In genomic region chr10:128854965-128855364, GRCh38 we compare ENCODE assay signal across 12 cellular contexts.
DNase-seq lines count a peak whose midpoint lies in the region.
"Had no signal": no experiment of that assay in that cellular context is flagged by ENCODE, and none has a peak within 500 bp of the region (broad histone marks: within the 10 kb centered on the region; RNA-seq: fewer than 3 reads in every experiment).

No MANE protein-coding gene starts in this region.

- peaks cover 0 to 3% (median 0%) of the 10 kb centered on the region in 5 donors for H3K9me3 Mint-ChIP-seq in CD8-positive, alpha-beta memory T cell
- H3K9me3 Mint-ChIP-seq: activated T-helper 17 cell treated with anti-CD3 and anti-CD28 coated beads, Interleukin-2, amount 50 U/mL, for 72 hours had no signal

- POLR2A ChIA-PET in CD8-positive, alpha-beta memory T cell (lab: Charles Lee), result no interaction called here

- H2AFZ ChIP-seq in GM23248, result no peak overlapping the region

- H3K4me3 Mint-ChIP-seq in CD8-positive, alpha-beta memory T cell, result no peak overlapping the region
- H3K4me3 Mint-ChIP-seq: activated T-helper 17 cell treated with anti-CD3 and anti-CD28 coated beads, Interleukin-2, amount 50 U/mL, for 72 hours had no signal

- H4K20me1 ChIP-seq in GM23248 (ENCODE audit: insufficient read depth), result no peaks in the 10 kb centered on the region

- H3K4me2 ChIP-seq in GM23248 (ENCODE audit: unreplicated experiment), result no peak overlapping the region
- H3K4me2 ChIP-seq: smooth muscle cell had no signal

- no peaks in the 10 kb centered on the region for H3K9me2 ChIP-seq in GM23248 (ENCODE audit: insufficient read depth)

- H3K27me3 ChIP-seq in GM23248 (replicated peaks; ENCODE audit: insufficient read depth), result no peaks in the 10 kb centered on the region
- H3K27me3 ChIP-seq in CD8-positive, alpha-beta memory T cell (ENCODE audit: insufficient read depth, low read length, poor library complexity, severe bottlenecking), result no peaks in the 10 kb centered on the region

- no peaks in the 10 kb centered on the region for H3K4me1 ChIP-seq in GM23248 (ENCODE audit: insufficient read depth)
- H3K4me1 ChIP-seq in CD8-positive, alpha-beta memory T cell (ENCODE audit: insufficient read depth, low read length), result no peaks in the 10 kb centered on the region

- no peak overlapping the region for H3K4me3 ChIP-seq in GM23248
- H3K4me3 ChIP-seq in CD8-positive, alpha-beta memory T cell (ENCODE audit: low read length), result no peak overlapping the region
- H3K4me3 ChIP-seq: smooth muscle cell had no signal

- H3K9me3 ChIP-seq in GM23248 (ENCODE audit: low read depth), result no peaks in the 10 kb centered on the region
- H3K9me3 ChIP-seq in CD8-positive, alpha-beta memory T cell (ENCODE audit: low read length), result no peaks in the 10 kb centered on the region

- H3K27ac Mint-ChIP-seq in CD8-positive, alpha-beta memory T cell, result no peak overlapping the region
- H3K27ac Mint-ChIP-seq: activated T-helper 17 cell treated with anti-CD3 and anti-CD28 coated beads, Interleukin-2, amount 50 U/mL, for 72 hours had no signal

- CTCF ChIA-PET in CD8-positive, alpha-beta memory T cell (lab: Charles Lee), result no interaction called here

- peak; percentile 31 for DNase-seq in GM23248
- peak; percentile 91 for DNase-seq in astrocyte of the hippocampus (ENCODE audit: low read depth, low spot score)
- DNase-seq in inferior parietal cortex (ENCODE audit: extremely low spot score), result peak; percentile 70
- peak; percentile 49 for DNase-seq in retina
- DNase-seq in CD8-positive, alpha-beta memory T cell, result no peak
- DNase-seq in T-helper 9 cell, result no peak
- DNase-seq in COLO829 (ENCODE audit: low spot score), result no peak
- no peak for DNase-seq in effector CD8-positive, alpha-beta T cell (lab: John Stamatoyannopoulos, UW)
- DNase-seq: foreskin fibroblast, NCI-H1092 had no signal

- H3K4me1 Mint-ChIP-seq in CD8-positive, alpha-beta memory T cell, result no peaks in the 10 kb centered on the region
- H3K4me1 Mint-ChIP-seq: activated T-helper 17 cell treated with anti-CD3 and anti-CD28 coated beads, Interleukin-2, amount 50 U/mL, for 72 hours had no signal

- H3K79me2 ChIP-seq in GM23248 (ENCODE audit: insufficient read depth), result no peaks in the 10 kb centered on the region

- WGBS in GM23248 (ENCODE audit: low coverage in 1 of 2, low lambda C conversion rate in 2 of 2, missing lambda C conversion rate in 2 of 2), 2 experiments, result 0 to 2% methylated on average over 5 of the region's 5 CpGs

- H3K36me3 Mint-ChIP-seq in CD8-positive, alpha-beta memory T cell, result no peaks in the 10 kb centered on the region

- no peak overlapping the region for H3K27ac ChIP-seq in GM23248
- H3K27ac ChIP-seq in CD8-positive, alpha-beta memory T cell (ENCODE audit: low read depth, low read length), result no peak overlapping the region

- H3F3A ChIP-seq in GM23248 (ENCODE audit: insufficient read depth), result no peaks in the 10 kb centered on the region

- H3K9ac ChIP-seq in GM23248, result no peak overlapping the region

- peaks cover 0 to 5% of the 10 kb centered on the region in 2 donors for H3K27me3 Mint-ChIP-seq in CD8-positive, alpha-beta memory T cell
- H3K27me3 Mint-ChIP-seq: activated T-helper 17 cell treated with anti-CD3 and anti-CD28 coated beads, Interleukin-2, amount 50 U/mL, for 72 hours had no signal

- in situ Hi-C loops in GM23248 (cut with MboI), result no loop called here

- no peaks in the 10 kb centered on the region for H3K36me3 ChIP-seq in GM23248 (ENCODE audit: low read depth)
- no peaks in the 10 kb centered on the region for H3K36me3 ChIP-seq in CD8-positive, alpha-beta memory T cell (ENCODE audit: insufficient read depth, low read length)

Comparison
In these comparisons a context has a peak if more than half of its experiments do, and no peak if none do; other contexts are left out.
1. DNase-seq: peak in GM23248 (single experiment), astrocyte of the hippocampus (single experiment), inferior parietal cortex (single experiment) and retina (single experiment); none in CD8-positive, alpha-beta memory T cell (0 of 5), T-helper 9 cell (single experiment), COLO829 (single experiment) and effector CD8-positive, alpha-beta T cell (single experiment).